Comparison of ENCODE assay signal across 18 cellular contexts in genomic region chr12:25197608-25198007, GRCh38. TPM values are rescaled to one million over a fixed set of nuclear protein-coding genes. Genes with fewer than 3 reads are reported as not detected.
"Had no signal": no experiment of that assay in that cellular context is flagged by ENCODE, and none has a peak within 500 bp of the region (broad histone marks: within the 10 kb centered on the region; RNA-seq: fewer than 3 reads in every experiment).

No MANE protein-coding gene starts in this region.

- H3K27ac Mint-ChIP-seq: activated CD8-positive, alpha-beta T cell treated with anti-CD3 and anti-CD28 coated beads, Interleukin-2, amount 10 ng/mL, durations not matched to agents 7 days and 5 days; activated naive CD4-positive, alpha-beta T cell treated with anti-CD3 and anti-CD28 coated beads for 36 hours; neural progenitor cell; type B pancreatic cell; WTC11 had no signal

- H3K9me3 Mint-ChIP-seq: activated naive CD4-positive, alpha-beta T cell treated with anti-CD3 and anti-CD28 coated beads for 36 hours; neural progenitor cell; stimulated activated naive B cell treated with anti-CD40 and anti-IgM and Interleukin-4, amounts not matched to agents 10 μg/mL and 1 μg/mL and 100 μg/mL, for 72 hours; type B pancreatic cell; WTC11 had no signal

- H3K4me3 ChIP-seq: adrenal gland, heart left ventricle, left ventricle myocardium inferior, neural progenitor cell, ovary, sigmoid colon, suprapubic skin had no signal

- ATAC-seq: activated CD8-positive, alpha-beta T cell treated with anti-CD3 and anti-CD28 coated beads, Interleukin-2, amount 10 ng/mL, durations not matched to agents 7 days and 5 days; heart left ventricle; stimulated activated naive B cell treated with anti-CD40 and anti-IgM and Interleukin-4, amounts not matched to agents 10 μg/mL and 1 μg/mL and 100 μg/mL, for 72 hours; WTC11 had no signal

- H3K4me2 ChIP-seq: neural progenitor cell had no signal

- H3K9ac ChIP-seq: neural progenitor cell had no signal

- H3K27me3 ChIP-seq: adrenal gland, heart left ventricle, neural progenitor cell, ovary, sigmoid colon, suprapubic skin had no signal

- H3K9me3 ChIP-seq: adrenal gland, heart left ventricle, left ventricle myocardium inferior, ovary, sigmoid colon, suprapubic skin had no signal

- H3K36me3 ChIP-seq: adrenal gland, left ventricle myocardium inferior, neural progenitor cell, ovary, sigmoid colon, suprapubic skin had no signal

- H3K36me3 Mint-ChIP-seq: WTC11 had no signal

- H2AFZ ChIP-seq: neural progenitor cell had no signal

- DNase-seq: activated CD4-positive, alpha-beta T cell treated with anti-CD3 and anti-CD28 coated beads for 48 hours; activated CD8-positive, alpha-beta memory T cell treated with anti-CD3 and anti-CD28 coated beads, Interleukin-2, amount 50 U/mL, for 48 hours; activated CD8-positive, alpha-beta T cell treated with anti-CD3 and anti-CD28 coated beads, Interleukin-2, amount 10 ng/mL, durations not matched to agents 7 days and 5 days; activated naive CD4-positive, alpha-beta T cell treated with anti-CD3 and anti-CD28 coated beads for 36 hours; adrenal gland; foreskin melanocyte; heart left ventricle; islet precursor cell; left ventricle myocardium inferior; ovary; sigmoid colon; stimulated activated CD4-positive, alpha-beta T cell treated with anti-CD3 and anti-CD28 coated beads, Interleukin-2, amount 100 ng/mL, for 24 hours; stimulated activated naive B cell treated with anti-CD40 and anti-IgM and Interleukin-4, amounts not matched to agents 10 μg/mL and 1 μg/mL and 100 μg/mL, for 72 hours; T1000 had no signal

- H3K27me3 Mint-ChIP-seq: stimulated activated naive B cell treated with anti-CD40 and anti-IgM and Interleukin-4, amounts not matched to agents 10 μg/mL and 1 μg/mL and 100 μg/mL, for 72 hours; type B pancreatic cell had no signal

- H3K4me3 Mint-ChIP-seq: activated CD8-positive, alpha-beta T cell treated with anti-CD3 and anti-CD28 coated beads, Interleukin-2, amount 10 ng/mL, durations not matched to agents 7 days and 5 days; activated naive CD4-positive, alpha-beta T cell treated with anti-CD3 and anti-CD28 coated beads for 36 hours; neural progenitor cell; stimulated activated naive B cell treated with anti-CD40 and anti-IgM and Interleukin-4, amounts not matched to agents 10 μg/mL and 1 μg/mL and 100 μg/mL, for 72 hours; type B pancreatic cell; WTC11 had no signal

- H3K27ac ChIP-seq: heart left ventricle, left ventricle myocardium inferior, neural progenitor cell, ovary, sigmoid colon, suprapubic skin had no signal

RNA-seq across cellular contexts. Expression of gene DNAI7, which starts 2.6 kb away (rescaled TPM):
- total RNA-seq: WTC11 had no signal
